ENCODE assay signal across 23 cellular contexts in the genomic region with DNA sequence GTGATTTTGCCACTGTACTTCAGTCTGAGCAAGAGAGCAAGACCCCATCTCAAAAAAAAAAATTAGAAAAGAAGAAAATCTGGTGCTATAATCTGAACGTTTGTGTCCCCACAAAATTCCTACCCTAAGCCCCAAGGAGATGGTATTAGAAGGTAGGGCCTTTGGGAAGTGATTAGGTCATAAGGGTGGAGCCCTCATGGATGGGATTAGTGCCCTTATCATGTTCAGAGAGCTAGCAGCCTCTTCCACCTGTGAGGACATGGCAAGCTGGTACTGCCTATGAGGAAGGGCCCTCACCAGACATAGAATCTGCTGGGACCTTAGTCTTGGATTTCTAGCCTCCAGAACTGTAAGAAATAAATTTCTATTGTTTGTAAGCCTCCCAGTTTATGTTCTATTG.
"Had no signal": no experiment of that assay in that cellular context is flagged by ENCODE, and none has a peak within 500 bp of the region (broad histone marks: within the 10 kb centered on the region; RNA-seq: fewer than 3 reads in every experiment).

No MANE protein-coding gene starts in this region.

- H3K4me3 ChIP-seq: MG63, SJCRH30 had no signal

- DNase-seq: Karpas-422, KG1, MG63, NCI-H1092, NCI-H1105 treated with DMSO at 0.1 percent for 48 hours, NCI-H1417 treated with DMSO at 0.1 percent for 48 hours, NCI-H146, NCI-H187, NCI-H2029, NCI-H2081 treated with DMSO at 0.1 percent for 48 hours, NCI-H2171, NCI-H226, NCI-H446, NCI-H510A, NCI-H524 treated with DMSO at 0.1 percent for 48 hours, NCI-H69, NCI-H774, SHP77 treated with DMSO at 0.1 percent for 48 hours, SJCRH30 had no signal

- ATAC-seq: Panc1, Right ventricle myocardium inferior, SK-N-SH treated with all-trans-retinoic acid at 6 μM for 48 hours had no signal

- H3K9me3 ChIP-seq: MG63, SJCRH30 had no signal

- H3K27me3 ChIP-seq: MG63, SJCRH30 had no signal

- H3K27ac ChIP-seq: HL-60, SJCRH30 had no signal

- H3K36me3 ChIP-seq: MG63, SJCRH30 had no signal
